ENCODE assay signal across 8 cellular contexts in genomic region chr1:157138220-157139124, GRCh38. TPM values are rescaled to one million over a fixed set of nuclear protein-coding genes. Genes with fewer than 3 reads are reported as not detected.
A peak's percentile ranks its signal among the peaks of the same experiment; 100 is the strongest.
DNase-seq lines count a peak whose midpoint lies in the region; ATAC-seq and TF ChIP-seq lines count a peak whose summit lies in the region.

Gene ETV3, minus strand, starts transcription at chr1:157138395. Its CDS starts 2,043 bp downstream, at chr1:157136352.

- H3K27me3 ChIP-seq in WERI-Rb-1 (ENCODE audit: insufficient read depth, low read depth, severe bottlenecking) = no peaks in the 10 kb centered on the region
- no peaks in the 10 kb centered on the region for H3K27me3 ChIP-seq in breast epithelium
- H3K27me3 ChIP-seq in smooth muscle cell (ENCODE audit: low read depth) = no peaks in the 10 kb centered on the region

- TF ChIP-seq POLR2A in breast epithelium (IDR thresholded peaks at IDR 0.05) = peak; percentile 91

- H3K79me2 ChIP-seq in smooth muscle cell (ENCODE audit: low read depth) = peaks cover 44% of the 10 kb centered on the region

- peak within 1 kb of the TSS; percentile 84 for H2AFZ ChIP-seq in smooth muscle cell (ENCODE audit: low read depth)

- H3K4me1 ChIP-seq in breast epithelium (peaks cover 0 to 17% of the 10 kb centered on the region in 2 donors), smooth muscle cell (ENCODE audit: low read depth) (peaks cover 21% of the 10 kb centered on the region)

- H3K27ac ChIP-seq in WERI-Rb-1 (peak within 1 kb of the TSS; percentile 87), breast epithelium (peak within 1 kb of the TSS; percentile 98 to 99), smooth muscle cell (ENCODE audit: low read depth) (peak within 1 kb of the TSS; percentile 99)

- H3K9me3 ChIP-seq in WERI-Rb-1 (ENCODE audit: severe bottlenecking) (no peaks in the 10 kb centered on the region), breast epithelium (no peaks in the 10 kb centered on the region), smooth muscle cell (replicated peaks; ENCODE audit: low read depth) (no peaks in the 10 kb centered on the region)

- TF ChIP-seq CTCF in WERI-Rb-1 (IDR thresholded peaks at IDR 0.05; ENCODE audit: low read depth, low read length) (no peak), breast epithelium (IDR thresholded peaks at IDR 0.05) (no peak), smooth muscle cell (IDR thresholded peaks at IDR 0.05; ENCODE audit: borderline replicate concordance, insufficient read depth, poor library complexity, severe bottlenecking) (peak; percentile 2)

- intact Hi-C loops in breast epithelium (cut with DNase I; ENCODE audit: low total_unique reads) = no loop called here

- peak within 1 kb of the TSS; percentile 99 for H3K9ac ChIP-seq in smooth muscle cell (ENCODE audit: low read depth)

- WGBS in smooth muscle cell (ENCODE audit: low lambda C conversion rate) = 1% methylated on average over 71 of the region's 87 CpGs

- peak within 1 kb of the TSS; percentile 91 for H3K4me2 ChIP-seq in smooth muscle cell

- ATAC-seq in GM18858 (IDR thresholded peaks at IDR 0.05; ENCODE audit: unreplicated experiment) (peak; percentile 66), HG03066 (IDR thresholded peaks at IDR 0.05; ENCODE audit: low read depth, unreplicated experiment) (peak; percentile 72)

- peaks cover 45% of the 10 kb centered on the region for H4K20me1 ChIP-seq in smooth muscle cell (ENCODE audit: low read depth)

- peak within 1 kb of the TSS; percentile 97 for H3K4me3 ChIP-seq in WERI-Rb-1 (ENCODE audit: low read depth, low read length)
- H3K4me3 ChIP-seq in breast epithelium = peak within 1 kb of the TSS; percentile 88 to 97 (median 96)
- H3K4me3 ChIP-seq in smooth muscle cell = peak within 1 kb of the TSS; percentile 100

- H3F3A ChIP-seq in smooth muscle cell (ENCODE audit: low read depth) = peaks cover 49% of the 10 kb centered on the region

- DNase-seq in A172 (ENCODE audit: low spot score) (peak; percentile 91), NCI-H2171 treated with DMSO at 0.1 percent for 48 hours (lab: John Stamatoyannopoulos, UW) (peak; percentile 91), WERI-Rb-1 (peak; percentile 99), breast epithelium (ENCODE audit: low spot score in 2 of 2) (peak; percentile 92 to 93), iPS-NIHi7 (ENCODE audit: extremely low spot score) (peak; percentile 92), smooth muscle cell (lab: John Stamatoyannopoulos, UW; ENCODE audit: unreplicated experiment) (peak; percentile 54)

- H3K36me3 ChIP-seq in WERI-Rb-1 = peaks cover 27% of the 10 kb centered on the region
- no peaks in the 10 kb centered on the region for H3K36me3 ChIP-seq in breast epithelium
- peaks cover 9% of the 10 kb centered on the region for H3K36me3 ChIP-seq in smooth muscle cell (ENCODE audit: low read depth)

RNA-seq across cellular contexts. Expression of gene ETV3, which starts in this region (rescaled TPM):
- 6.7 and 7.6 TPM in 2 replicates for total RNA-seq in A172 (2014; rRNA removed; shearing (Covaris generic))
- total RNA-seq in breast epithelium = 10 to 100 TPM; 20.0 to 28.0 (median 22.0) TPM
- total RNA-seq in smooth muscle cell = 33.2 and 46.7 TPM in 2 replicates
- polyA plus RNA-seq in smooth muscle cell = 11.4 and 15.4 TPM in 2 replicates

Comparison
In these comparisons a context has a peak if more than half of its experiments do, and no peak if none do; other contexts are left out.
1. Peak in every context shown above with its lines: DNase-seq, ATAC-seq, H3K4me3 ChIP-seq and H3K27ac ChIP-seq.